1 cellular context compared by ENCODE assay signal in genomic region chr2:30315391-30316055, GRCh38.
TF ChIP-seq lines count a peak whose summit lies in the region.

No MANE protein-coding gene starts in this region.

TF ChIP-seq in SK-N-SH, 30 proteins besides CTCF, POLR2A, EP300 and RAD21:
- TF ChIP-seq GABPA (IDR thresholded peaks at IDR 0.05; ENCODE audit: low read depth) (no peak), POLR2AphosphoS5 (IDR thresholded peaks at IDR 0.05; ENCODE audit: low read depth, low read length) (no peak), FOXJ3 (CRISPR knock-in tag; IDR thresholded peaks at IDR 0.05) (no peak), MEF2A (IDR thresholded peaks at IDR 0.05; ENCODE audit: borderline replicate concordance, low read depth) (no peak)
